ENCODE assay signal across 19 cellular contexts in genomic region chr1:121587230-121587569, GRCh38.
"Had no signal": no experiment of that assay in that cellular context is flagged by ENCODE, and none has a peak within 500 bp of the region (broad histone marks: within the 10 kb centered on the region; RNA-seq: fewer than 3 reads in every experiment).

No MANE protein-coding gene starts in this region.

- H3K4me3 ChIP-seq: gastroesophageal sphincter, left lung, prostate gland, suprapubic skin had no signal

- H3K27ac Mint-ChIP-seq: activated naive CD8-positive, alpha-beta T cell treated with anti-CD3 and anti-CD28 coated beads, Interleukin-2, amount 10 ng/mL, durations not matched to agents 7 days and 5 days; brain; memory B cell; natural killer cell treated with Interleukin-12 subunit alpha and Interleukin-12 subunit beta and Interleukin-15 and Interleukin-18, amount 100 ng/mL, for 72 hours; type B pancreatic cell had no signal

- H3K27me3 ChIP-seq: left lung, suprapubic skin had no signal

- H3K36me3 ChIP-seq: gastroesophageal sphincter, left lung, prostate gland, suprapubic skin had no signal

- H3K27me3 Mint-ChIP-seq: activated naive CD8-positive, alpha-beta T cell treated with anti-CD3 and anti-CD28 coated beads, Interleukin-2, amount 10 ng/mL, durations not matched to agents 7 days and 5 days; central memory CD8-positive, alpha-beta T cell; dendritic cell treated with granulocyte-macrophage colony-stimulating factor and Interleukin-4, amounts not matched to agents 40 ng/mL and 50 ng/mL, for 4 days; effector memory CD8-positive, alpha-beta T cell; memory B cell; natural killer cell treated with Interleukin-12 subunit alpha and Interleukin-12 subunit beta and Interleukin-15 and Interleukin-18, amount 100 ng/mL, for 72 hours; type B pancreatic cell had no signal

- FAIRE-seq: kidney, small intestine had no signal

- H3K27ac ChIP-seq: gastroesophageal sphincter, left lung, prostate gland, suprapubic skin had no signal

- H3K4me1 ChIP-seq: gastroesophageal sphincter, left lung, prostate gland, suprapubic skin had no signal

- H3K9me3 ChIP-seq: prostate gland, suprapubic skin had no signal

- DNase-seq: activated CD4-positive, alpha-beta T cell treated with anti-CD3 and anti-CD28 coated beads for 48 hours; activated gamma-delta T cell treated with Interleukin-2 at 50 U/mL for 16 hours; activated naive CD8-positive, alpha-beta T cell treated with anti-CD3 and anti-CD28 coated beads, Interleukin-2, amount 10 ng/mL, durations not matched to agents 7 days and 5 days; effector memory CD8-positive, alpha-beta T cell; small intestine; stimulated activated CD4-positive, alpha-beta T cell treated with anti-CD3 and anti-CD28 coated beads, Interleukin-4, amount 100 ng/mL, for 24 hours; stimulated activated naive CD4-positive, alpha-beta T cell treated with Interleukin-2 at 50 U/mL for 16 hours had no signal

- H3K9me3 Mint-ChIP-seq: type B pancreatic cell had no signal

- ATAC-seq: effector memory CD8-positive, alpha-beta T cell; gastroesophageal sphincter; natural killer cell treated with Interleukin-12 subunit alpha and Interleukin-12 subunit beta and Interleukin-15 and Interleukin-18, amount 100 ng/mL, for 72 hours; right cardiac atrium had no signal

- H3K4me1 Mint-ChIP-seq: activated naive CD8-positive, alpha-beta T cell treated with anti-CD3 and anti-CD28 coated beads, Interleukin-2, amount 10 ng/mL, durations not matched to agents 7 days and 5 days; brain had no signal

- H3K4me3 Mint-ChIP-seq: activated naive CD8-positive, alpha-beta T cell treated with anti-CD3 and anti-CD28 coated beads, Interleukin-2, amount 10 ng/mL, durations not matched to agents 7 days and 5 days; brain; dendritic cell treated with granulocyte-macrophage colony-stimulating factor and Interleukin-4, amounts not matched to agents 40 ng/mL and 50 ng/mL, for 4 days; memory B cell; natural killer cell treated with Interleukin-12 subunit alpha and Interleukin-12 subunit beta and Interleukin-15 and Interleukin-18, amount 100 ng/mL, for 72 hours; type B pancreatic cell had no signal
